ENCODE assay signal across 29 cellular contexts in genomic region chr4:119529788-119530187, GRCh38.
"Had no signal": no experiment of that assay in that cellular context is flagged by ENCODE, and none has a peak within 500 bp of the region (broad histone marks: within the 10 kb centered on the region; RNA-seq: fewer than 3 reads in every experiment).

No MANE protein-coding gene starts in this region.

- ATAC-seq: activated CD8-positive, alpha-beta T cell treated with anti-CD3 and anti-CD28 coated beads for 36 hours; activated naive CD8-positive, alpha-beta T cell treated with anti-CD3 and anti-CD28 coated beads, Interleukin-2, amount 50 U/mL, for 24 hours; activated T-cell treated with anti-CD3 and anti-CD28 coated beads, Interleukin-2, amount 50 U/mL, for 4 hours; activated T-helper 17 cell treated with anti-CD3 and anti-CD28 coated beads, Interleukin-2, amount 50 U/mL, for 72 hours; heart left ventricle had no signal

- H3K27me3 ChIP-seq: adrenal gland, breast epithelium, cardiac muscle cell, colonic mucosa, heart left ventricle had no signal

- H3K4me1 ChIP-seq: breast epithelium, colonic mucosa had no signal

- H3K27ac ChIP-seq: adrenal gland, breast epithelium, cardiac muscle cell, colonic mucosa, epithelial cell of prostate had no signal

- H3K36me3 ChIP-seq: adrenal gland, breast epithelium, colonic mucosa had no signal

- H3K4me1 Mint-ChIP-seq: activated CD4-positive, alpha-beta T cell treated with anti-CD3 and anti-CD28 coated beads, Interleukin-2, amount 10 ng/mL, durations not matched to agents 7 days and 5 days; activated naive CD8-positive, alpha-beta T cell treated with anti-CD3 and anti-CD28 coated beads, Interleukin-2, amount 50 U/mL, for 24 hours; activated T-helper 17 cell treated with anti-CD3 and anti-CD28 coated beads, Interleukin-2, amount 50 U/mL, for 72 hours had no signal

- H3K9me3 Mint-ChIP-seq: activated CD8-positive, alpha-beta T cell treated with anti-CD3 and anti-CD28 coated beads for 36 hours; activated T-cell treated with anti-CD3 and anti-CD28 coated beads, Interleukin-2, amount 50 U/mL, for 4 hours; activated T-helper 17 cell treated with anti-CD3 and anti-CD28 coated beads, Interleukin-2, amount 50 U/mL, for 72 hours had no signal

- H3K4me3 Mint-ChIP-seq: activated CD4-positive, alpha-beta T cell treated with anti-CD3 and anti-CD28 coated beads, Interleukin-2, amount 10 ng/mL, durations not matched to agents 7 days and 5 days; activated CD8-positive, alpha-beta T cell treated with anti-CD3 and anti-CD28 coated beads for 36 hours; activated naive CD8-positive, alpha-beta T cell; activated naive CD8-positive, alpha-beta T cell treated with anti-CD3 and anti-CD28 coated beads, Interleukin-2, amount 50 U/mL, for 24 hours; activated T-cell treated with anti-CD3 and anti-CD28 coated beads, Interleukin-2, amount 50 U/mL, for 4 hours; activated T-helper 17 cell treated with anti-CD3 and anti-CD28 coated beads, Interleukin-2, amount 50 U/mL, for 72 hours; brain had no signal

- H3K4me3 ChIP-seq: adrenal gland, breast epithelium, cardiac muscle cell, colonic mucosa, heart left ventricle had no signal

- H3K27me3 Mint-ChIP-seq: activated CD4-positive, alpha-beta T cell treated with anti-CD3 and anti-CD28 coated beads, Interleukin-2, amount 10 ng/mL, durations not matched to agents 7 days and 5 days; activated CD8-positive, alpha-beta T cell treated with anti-CD3 and anti-CD28 coated beads for 36 hours; activated naive CD8-positive, alpha-beta T cell; activated naive CD8-positive, alpha-beta T cell treated with anti-CD3 and anti-CD28 coated beads, Interleukin-2, amount 50 U/mL, for 24 hours; activated T-helper 17 cell treated with anti-CD3 and anti-CD28 coated beads, Interleukin-2, amount 50 U/mL, for 72 hours; brain had no signal

- DNase-seq: activated CD4-positive, alpha-beta T cell treated with anti-CD3 and anti-CD28 coated beads for 1 hour; activated CD4-positive, alpha-beta T cell treated with anti-CD3 and anti-CD28 coated beads for 4 hours; activated CD4-positive, alpha-beta T cell treated with anti-CD3 and anti-CD28 coated beads, Interleukin-2, amount 10 ng/mL, durations not matched to agents 7 days and 5 days; activated CD4-positive, alpha-beta T cell treated with anti-CD3 and anti-CD28 coated beads, Interleukin-2, amount 50 U/mL, for 4 hours; activated CD8-positive, alpha-beta memory T cell treated with anti-CD3 and anti-CD28 coated beads for 24 hours; activated CD8-positive, alpha-beta T cell treated with anti-CD3 and anti-CD28 coated beads for 36 hours; activated effector memory CD4-positive, alpha-beta T cell treated with Interleukin-2 at 50 U/mL for 16 hours; activated gamma-delta T cell treated with Interleukin-2 at 50 U/mL for 16 hours; activated naive CD4-positive, alpha-beta T cell treated with anti-CD3 and anti-CD28 coated beads, Interleukin-2, amount 50 U/mL, for 16 hours; activated naive CD4-positive, alpha-beta T cell treated with Interleukin-2 at 50 U/mL for 16 hours; activated naive CD8-positive, alpha-beta T cell treated with anti-CD3 and anti-CD28 coated beads, Interleukin-2, amount 50 U/mL, for 24 hours; activated T-cell treated with anti-CD3 and anti-CD28 coated beads, Interleukin-2, amount 50 U/mL, for 4 hours; adrenal gland; amygdala; aorta; central memory CD4-positive, alpha-beta T cell; cerebellar nuclear complex; colonic mucosa; effector CD8-positive, alpha-beta T cell; foreskin fibroblast; glutamatergic neuron; heart left ventricle; T-helper 2 cell had no signal

- H3K9me3 ChIP-seq: adrenal gland, breast epithelium, colonic mucosa, heart left ventricle had no signal

- H3K27ac Mint-ChIP-seq: activated CD4-positive, alpha-beta T cell treated with anti-CD3 and anti-CD28 coated beads, Interleukin-2, amount 10 ng/mL, durations not matched to agents 7 days and 5 days; activated CD8-positive, alpha-beta T cell treated with anti-CD3 and anti-CD28 coated beads for 36 hours; activated naive CD8-positive, alpha-beta T cell; activated naive CD8-positive, alpha-beta T cell treated with anti-CD3 and anti-CD28 coated beads, Interleukin-2, amount 50 U/mL, for 24 hours; activated T-helper 17 cell treated with anti-CD3 and anti-CD28 coated beads, Interleukin-2, amount 50 U/mL, for 72 hours; brain had no signal
